Comparison of ENCODE assay signal across 1 cellular context in the genomic region with DNA sequence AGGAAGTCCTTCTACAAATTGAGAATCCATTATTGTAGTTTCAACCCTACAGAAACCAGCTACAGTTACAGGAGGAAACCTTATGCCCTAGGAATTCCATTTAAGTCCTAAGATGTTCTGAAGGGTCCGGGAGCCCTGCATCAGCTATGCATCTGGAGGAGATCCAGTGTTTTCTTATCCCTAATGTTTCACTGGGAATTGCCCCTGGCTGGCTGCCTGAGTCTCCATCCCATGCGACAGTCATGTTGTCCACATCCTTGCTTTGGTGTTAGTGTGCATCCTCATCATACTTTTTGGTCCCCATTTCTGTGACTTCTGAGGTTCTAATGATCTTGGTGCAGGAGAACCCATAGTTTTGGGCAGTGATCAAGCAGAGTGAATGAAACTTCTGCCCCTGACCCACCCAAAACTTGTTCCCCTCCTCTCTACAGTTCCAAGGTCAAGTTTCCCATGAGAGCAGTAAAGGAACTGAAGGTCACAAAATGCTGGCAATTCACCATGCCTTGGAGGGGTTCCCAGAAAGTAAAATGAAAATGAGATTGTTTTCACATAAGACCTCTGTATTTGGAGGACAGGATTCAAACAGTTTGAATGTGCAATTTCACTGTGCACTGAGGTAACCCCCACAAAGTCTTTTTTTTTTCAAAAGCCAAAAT.
TF ChIP-seq lines count a peak whose summit lies in the region.

No MANE protein-coding gene starts in this region.

TF ChIP-seq in A549, 52 proteins besides CTCF, POLR2A, EP300 and RAD21 (continued from another document):
- TF ChIP-seq, protein P1, sequence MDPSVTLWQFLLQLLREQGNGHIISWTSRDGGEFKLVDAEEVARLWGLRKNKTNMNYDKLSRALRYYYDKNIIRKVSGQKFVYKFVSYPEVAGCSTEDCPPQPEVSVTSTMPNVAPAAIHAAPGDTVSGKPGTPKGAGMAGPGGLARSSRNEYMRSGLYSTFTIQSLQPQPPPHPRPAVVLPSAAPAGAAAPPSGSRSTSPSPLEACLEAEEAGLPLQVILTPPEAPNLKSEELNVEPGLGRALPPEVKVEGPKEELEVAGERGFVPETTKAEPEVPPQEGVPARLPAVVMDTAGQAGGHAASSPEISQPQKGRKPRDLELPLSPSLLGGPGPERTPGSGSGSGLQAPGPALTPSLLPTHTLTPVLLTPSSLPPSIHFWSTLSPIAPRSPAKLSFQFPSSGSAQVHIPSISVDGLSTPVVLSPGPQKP (IDR thresholded peaks at IDR 0.05; ENCODE audit: low read depth, low read length): no peak
- TF ChIP-seq NR3C1 (IDR thresholded peaks at IDR 0.05): no peak
- TF ChIP-seq MAZ (IDR thresholded peaks at IDR 0.05; ENCODE audit: borderline replicate concordance, low read depth, low read length): no peak
- no peak for TF ChIP-seq EHF (CRISPR knock-in tag; IDR thresholded peaks at IDR 0.05)
- no peak for TF ChIP-seq EHMT2 (IDR thresholded peaks at IDR 0.05; ENCODE audit: low read depth)
- TF ChIP-seq TP53 (CRISPR knock-in tag; IDR thresholded peaks at IDR 0.05): no peak
- no peak for TF ChIP-seq CHD4 (IDR thresholded peaks at IDR 0.05; ENCODE audit: borderline replicate concordance)
- no peak for TF ChIP-seq MAFK (IDR thresholded peaks at IDR 0.05; ENCODE audit: partially characterized antibody)
- no peak for TF ChIP-seq ZSCAN20 (CRISPR knock-in tag; IDR thresholded peaks at IDR 0.05)
